8 cellular contexts compared by ENCODE assay signal in the genomic region with DNA sequence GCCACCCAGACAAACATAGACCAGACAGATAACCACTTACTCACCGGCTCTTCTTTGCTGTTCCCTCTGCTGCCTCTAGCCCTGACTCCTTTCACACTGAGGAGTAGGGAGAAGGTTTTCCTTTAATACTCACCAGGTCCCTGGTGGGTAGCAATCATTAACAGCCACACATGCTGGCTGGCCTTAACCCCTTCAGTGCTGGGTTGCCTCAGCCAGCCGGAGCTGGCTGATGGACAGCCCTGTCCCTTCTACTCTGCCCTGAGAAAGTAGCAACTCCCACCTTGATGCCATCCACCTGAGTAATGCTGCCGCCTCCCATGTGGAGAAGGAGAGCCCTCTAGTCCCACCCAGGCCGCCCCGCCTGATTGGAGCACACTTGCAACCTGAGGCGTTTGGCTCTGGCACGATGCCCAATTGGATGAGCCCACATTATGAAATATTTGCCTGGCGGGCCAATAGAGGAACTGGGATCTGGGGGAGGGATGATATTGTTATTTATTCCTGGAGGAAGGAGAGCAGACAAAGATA.
A peak's percentile ranks its signal among the peaks of the same experiment; 100 is the strongest.
DNase-seq lines count a peak whose midpoint lies in the region; ATAC-seq and TF ChIP-seq lines count a peak whose summit lies in the region.

No MANE protein-coding gene starts in this region.

- TF ChIP-seq CTCF in dorsolateral prefrontal cortex (IDR thresholded peaks at IDR 0.05 in 54 of 56, conservative IDR thresholded peaks at IDR 0.05 in 2 of 56; ENCODE audit: low read depth in 1 of 56, partially characterized antibody in 56 of 56) = peak in 1 of 56 donors; percentile 5

- DNase-seq in Caki2 (ENCODE audit: low read depth) = peak; percentile 99
- DNase-seq in NCI-H2029 treated with DMSO at 0.1 percent for 48 hours (lab: John Stamatoyannopoulos, UW) = peak; percentile 74
- no peak for DNase-seq in dorsolateral prefrontal cortex
- peak; percentile 76 for DNase-seq in mucosa of gallbladder (ENCODE audit: low spot score)
- no peak for DNase-seq in stimulated activated naive CD8-positive, alpha-beta T cell treated with anti-CD3 and anti-CD28 coated beads, Interleukin-15, Interleukin-2, amounts not matched to agents 100 U/mL and 50 U/mL, for 24 hours
- no peak for DNase-seq in NCI-H345 (lab: John Stamatoyannopoulos, UW)

- peak overlapping the region in 14 of 59 donors; percentile 5 to 41 (median 21) for H3K4me3 ChIP-seq in dorsolateral prefrontal cortex

- in situ Hi-C loops in Caki2 (cut with HindIII; ENCODE audit: low pct_unique_long_range_greater_than_20kb, low sequenced_read_pairs) = no loop called here

- intact Hi-C loops in dorsolateral prefrontal cortex (cut with DNase I) = loop anchor here in 1 of 2 donors (5.0 kb wide), 1 partner anchor 69 kb away; a partner anchor contains a TSS

- H3K27me3 ChIP-seq in dorsolateral prefrontal cortex = no peaks in the 10 kb centered on the region

- no peak for ATAC-seq in GM21619 (IDR thresholded peaks at IDR 0.05; ENCODE audit: unreplicated experiment)
- no peak for ATAC-seq in HG03280 (IDR thresholded peaks at IDR 0.05; ENCODE audit: unreplicated experiment)
- no peak for ATAC-seq in stimulated activated naive CD8-positive, alpha-beta T cell treated with anti-CD3 and anti-CD28 coated beads, Interleukin-15, Interleukin-2, amounts not matched to agents 100 U/mL and 50 U/mL, for 24 hours

- H3K27ac ChIP-seq in dorsolateral prefrontal cortex = peak overlapping the region in 50 of 59 donors; percentile 0 to 83 (median 57)

Comparison
In these comparisons a context has a peak if more than half of its experiments do, and no peak if none do; other contexts are left out.
1. DNase-seq: peak in Caki2 (single experiment), NCI-H2029 treated with DMSO at 0.1 percent for 48 hours (single experiment) and mucosa of gallbladder (single experiment); none in dorsolateral prefrontal cortex (0 of 10), stimulated activated naive CD8-positive, alpha-beta T cell treated with anti-CD3 and anti-CD28 coated beads, Interleukin-15, Interleukin-2, amounts not matched to agents 100 U/mL and 50 U/mL, for 24 hours (single experiment) and NCI-H345 (single experiment).